In genomic region chr1:216665891-216666290, GRCh38 we compare ENCODE assay signal across 34 cellular contexts. TPM values are rescaled to one million over a fixed set of nuclear protein-coding genes. Genes with fewer than 3 reads are reported as not detected.
"Had no signal": no experiment of that assay in that cellular context is flagged by ENCODE, and none has a peak within 500 bp of the region (broad histone marks: within the 10 kb centered on the region; RNA-seq: fewer than 3 reads in every experiment).

No MANE protein-coding gene starts in this region.

- DNase-seq: activated CD4-positive, alpha-beta memory T cell treated with anti-CD3 and anti-CD28 coated beads, Interleukin-2, amount 10 ng/mL, durations not matched to agents 7 days and 5 days; activated CD4-positive, alpha-beta T cell treated with anti-CD3 and anti-CD28 coated beads for 1 hour; activated CD4-positive, alpha-beta T cell treated with anti-CD3 and anti-CD28 coated beads for 48 hours; activated CD4-positive, CD25-positive, alpha-beta regulatory T cell; activated gamma-delta T cell; activated naive CD4-positive, alpha-beta T cell treated with Interleukin-2 at 50 U/mL for 16 hours; activated naive CD8-positive, alpha-beta T cell treated with anti-CD3 and anti-CD28 coated beads, Interleukin-2, amount 10 ng/mL, durations not matched to agents 7 days and 5 days; activated T-cell treated with anti-CD3 and anti-CD28 coated beads, Interleukin-2, amount 50 U/mL, for 24 hours; amygdala; MG63; NCI-H1092; NCI-H1436 treated with DMSO at 0.1 percent for 48 hours; NCI-H1694 treated with DMSO at 0.1 percent for 48 hours; NCI-H2029; NCI-H345; NCI-H524 treated with DMSO at 0.1 percent for 48 hours; NK-92 treated with Interleukin-12 subunit alpha and Interleukin-12 subunit beta, amount 100 ng/mL, for 24 hours; PC-3; Peyer's patch; SIG-M5; SW 1271; T-helper 1 cell; T-helper 2 cell; T-helper 9 cell; WERI-Rb-1 had no signal

- H3K36me3 Mint-ChIP-seq: activated naive CD4-positive, alpha-beta T cell treated with anti-CD3 and anti-CD28 coated beads, Interleukin-2, amount 50 U/mL, for 24 hours; activated naive CD8-positive, alpha-beta T cell treated with anti-CD3 and anti-CD28 coated beads, Interleukin-2, amount 10 ng/mL, durations not matched to agents 7 days and 5 days had no signal

- H3K27ac ChIP-seq: ascending aorta, cardiac muscle cell, Peyer's patch, RWPE1, WERI-Rb-1 had no signal

- H3K27ac Mint-ChIP-seq: activated CD4-positive, alpha-beta memory T cell treated with anti-CD3 and anti-CD28 coated beads, Interleukin-2, amount 10 ng/mL, durations not matched to agents 7 days and 5 days; activated naive CD4-positive, alpha-beta T cell treated with anti-CD3 and anti-CD28 coated beads, Interleukin-2, amount 50 U/mL, for 24 hours; activated naive CD8-positive, alpha-beta T cell treated with anti-CD3 and anti-CD28 coated beads, Interleukin-2, amount 10 ng/mL, durations not matched to agents 7 days and 5 days; activated T-cell treated with anti-CD3 and anti-CD28 coated beads, Interleukin-2, amount 50 U/mL, for 24 hours; activated T-helper 2 cell treated with anti-CD3 and anti-CD28 coated beads, Interferon-gamma antibody, Interleukin-2, Interleukin-4, amounts not matched to agents 10 μg/mL and 5 μg/mL and 100 μg/mL, durations not matched to agents 14 hours and 24 hours and 36 hours had no signal

- H3K4me1 Mint-ChIP-seq: activated CD4-positive, alpha-beta memory T cell treated with anti-CD3 and anti-CD28 coated beads, Interleukin-2, amount 10 ng/mL, durations not matched to agents 7 days and 5 days; activated naive CD4-positive, alpha-beta T cell treated with anti-CD3 and anti-CD28 coated beads, Interleukin-2, amount 50 U/mL, for 24 hours; activated naive CD8-positive, alpha-beta T cell treated with anti-CD3 and anti-CD28 coated beads, Interleukin-2, amount 10 ng/mL, durations not matched to agents 7 days and 5 days; central memory CD8-positive, alpha-beta T cell had no signal

- H3K27me3 ChIP-seq: ascending aorta, cardiac muscle cell, MG63, Peyer's patch had no signal

- H3K9me3 ChIP-seq: ascending aorta, MG63, Peyer's patch had no signal

- H3K4me3 Mint-ChIP-seq: activated CD4-positive, alpha-beta memory T cell treated with anti-CD3 and anti-CD28 coated beads, Interleukin-2, amount 10 ng/mL, durations not matched to agents 7 days and 5 days; activated naive CD4-positive, alpha-beta T cell treated with anti-CD3 and anti-CD28 coated beads, Interleukin-2, amount 50 U/mL, for 24 hours; activated naive CD8-positive, alpha-beta T cell treated with anti-CD3 and anti-CD28 coated beads, Interleukin-2, amount 10 ng/mL, durations not matched to agents 7 days and 5 days; activated T-cell treated with anti-CD3 and anti-CD28 coated beads, Interleukin-2, amount 50 U/mL, for 24 hours; central memory CD8-positive, alpha-beta T cell had no signal

- H3K27me3 Mint-ChIP-seq: activated CD4-positive, alpha-beta memory T cell treated with anti-CD3 and anti-CD28 coated beads, Interleukin-2, amount 10 ng/mL, durations not matched to agents 7 days and 5 days; activated naive CD4-positive, alpha-beta T cell treated with anti-CD3 and anti-CD28 coated beads, Interleukin-2, amount 50 U/mL, for 24 hours; activated naive CD8-positive, alpha-beta T cell treated with anti-CD3 and anti-CD28 coated beads, Interleukin-2, amount 10 ng/mL, durations not matched to agents 7 days and 5 days; activated T-cell treated with anti-CD3 and anti-CD28 coated beads, Interleukin-2, amount 50 U/mL, for 24 hours; central memory CD8-positive, alpha-beta T cell had no signal

- H3K36me3 ChIP-seq: ascending aorta, cardiac muscle cell, MG63, Peyer's patch had no signal

- ATAC-seq: Right ventricle myocardium inferior had no signal

- H3K4me3 ChIP-seq: ascending aorta, cardiac muscle cell, MG63, Peyer's patch had no signal

- H3K4me1 ChIP-seq: ascending aorta, Peyer's patch had no signal

- H3K9me3 Mint-ChIP-seq: activated naive CD4-positive, alpha-beta T cell treated with anti-CD3 and anti-CD28 coated beads, Interleukin-2, amount 50 U/mL, for 24 hours; activated naive CD8-positive, alpha-beta T cell treated with anti-CD3 and anti-CD28 coated beads, Interleukin-2, amount 10 ng/mL, durations not matched to agents 7 days and 5 days; activated T-cell treated with anti-CD3 and anti-CD28 coated beads, Interleukin-2, amount 50 U/mL, for 24 hours; activated T-helper 2 cell treated with anti-CD3 and anti-CD28 coated beads, Interferon-gamma antibody, Interleukin-2, Interleukin-4, amounts not matched to agents 10 μg/mL and 5 μg/mL and 100 μg/mL, durations not matched to agents 14 hours and 24 hours and 36 hours had no signal

RNA-seq across cellular contexts. Expression of gene ESRRG, which starts 57.3 kb away (rescaled TPM):
- total RNA-seq: activated CD4-positive, alpha-beta memory T cell treated with anti-CD3 and anti-CD28 coated beads, Interleukin-2, amount 10 ng/mL, durations not matched to agents 7 days and 5 days; activated CD8-positive, alpha-beta memory T cell treated with anti-CD3 and anti-CD28 coated beads for 36 hours; activated naive CD8-positive, alpha-beta T cell treated with anti-CD3 and anti-CD28 coated beads, Interleukin-2, amount 10 ng/mL, durations not matched to agents 7 days and 5 days; activated T-helper 2 cell treated with anti-CD3 and anti-CD28 coated beads, Interferon-gamma antibody, Interleukin-2, Interleukin-4, amounts not matched to agents 10 μg/mL and 5 μg/mL and 100 μg/mL, durations not matched to agents 14 hours and 24 hours and 36 hours; ascending aorta; chondrocyte had no signal
